23 cellular contexts compared by ENCODE assay signal in genomic region chr10:130546841-130547240, GRCh38.
"Had no signal": no experiment of that assay in that cellular context is flagged by ENCODE, and none has a peak within 500 bp of the region (broad histone marks: within the 10 kb centered on the region; RNA-seq: fewer than 3 reads in every experiment).

No MANE protein-coding gene starts in this region.

- H3K4me3 Mint-ChIP-seq: dendritic cell treated with granulocyte-macrophage colony-stimulating factor and Interleukin-4, amounts not matched to agents 40 ng/mL and 50 ng/mL, for 4 days; effector memory CD8-positive, alpha-beta T cell; endodermal cell had no signal

- H3K4me1 ChIP-seq: colonic mucosa, esophagus squamous epithelium, foreskin keratinocyte, gastrocnemius medialis, gastroesophageal sphincter, heart left ventricle, heart right ventricle had no signal

- H3K27ac ChIP-seq: colonic mucosa, coronary artery, dorsolateral prefrontal cortex, epithelial cell of prostate, esophagus squamous epithelium, foreskin keratinocyte, gastrocnemius medialis, gastroesophageal sphincter, heart left ventricle, heart right ventricle had no signal

- H3K9me3 Mint-ChIP-seq: dendritic cell treated with granulocyte-macrophage colony-stimulating factor and Interleukin-4, amounts not matched to agents 40 ng/mL and 50 ng/mL, for 4 days; endodermal cell had no signal

- H3K9me3 ChIP-seq: colonic mucosa, esophagus squamous epithelium, gastrocnemius medialis, gastroesophageal sphincter, heart left ventricle, heart right ventricle had no signal

- H3K27me3 ChIP-seq: colonic mucosa, foreskin keratinocyte had no signal

- H3K36me3 ChIP-seq: colonic mucosa, esophagus squamous epithelium, gastrocnemius medialis, gastroesophageal sphincter, heart left ventricle, heart right ventricle had no signal

- ATAC-seq: effector memory CD8-positive, alpha-beta T cell; esophagus mucosa; foreskin keratinocyte; gastrocnemius medialis; gastroesophageal sphincter; heart left ventricle; heart right ventricle had no signal

- H3K4me3 ChIP-seq: colonic mucosa, coronary artery, dorsolateral prefrontal cortex, esophagus squamous epithelium, gastrocnemius medialis, gastroesophageal sphincter, heart left ventricle, heart right ventricle had no signal

- DNase-seq: colonic mucosa; cortex of kidney; dermis blood vessel endothelial cell; dorsolateral prefrontal cortex; effector CD4-positive, alpha-beta T cell; effector CD8-positive, alpha-beta T cell; effector memory CD4-positive, alpha-beta T cell; effector memory CD8-positive, alpha-beta T cell; erythroblast; esophagus squamous epithelium; foreskin fibroblast; foreskin keratinocyte; foreskin melanocyte; gastrocnemius medialis; glutamatergic neuron; heart left ventricle; heart right ventricle had no signal

- H3K27ac Mint-ChIP-seq: dendritic cell treated with granulocyte-macrophage colony-stimulating factor and Interleukin-4, amounts not matched to agents 40 ng/mL and 50 ng/mL, for 4 days; effector memory CD8-positive, alpha-beta T cell; endodermal cell had no signal

- H3K27me3 Mint-ChIP-seq: dendritic cell treated with granulocyte-macrophage colony-stimulating factor and Interleukin-4, amounts not matched to agents 40 ng/mL and 50 ng/mL, for 4 days had no signal
